Comparison of ENCODE assay signal across 10 cellular contexts in genomic region chr17:42895185-42895555, GRCh38. TPM values are rescaled to one million over a fixed set of nuclear protein-coding genes. Genes with fewer than 3 reads are reported as not detected.
A peak's percentile ranks its signal among the peaks of the same experiment; 100 is the strongest.
DNase-seq lines count a peak whose midpoint lies in the region; ATAC-seq, FAIRE-seq and TF ChIP-seq lines count a peak whose summit lies in the region.
"Had no signal": no experiment of that assay in that cellular context is flagged by ENCODE, and none has a peak within 500 bp of the region (broad histone marks: within the 10 kb centered on the region; RNA-seq: fewer than 3 reads in every experiment).

No MANE protein-coding gene starts in this region.

- H3K36me3 ChIP-seq in adipocyte (ENCODE audit: control insufficient read depth, insufficient read depth, low read length, severe bottlenecking) (no peaks in the 10 kb centered on the region), hepatocyte (replicated peaks; ENCODE audit: insufficient read depth, low read depth) (no peaks in the 10 kb centered on the region), small intestine (ENCODE audit: control insufficient read depth in 2 of 2, insufficient read depth in 2 of 2, low read length in 2 of 2) (no peaks in the 10 kb centered on the region)

- FAIRE-seq in small intestine (lab: Jason Lieb, UNC), result no peak

- H3K9me3 ChIP-seq in adipocyte (ENCODE audit: control insufficient read depth, low read length), result no peaks in the 10 kb centered on the region
- H3K9me3 ChIP-seq in hepatocyte (ENCODE audit: low read depth), result no peaks in the 10 kb centered on the region
- no peaks in the 10 kb centered on the region for H3K9me3 ChIP-seq in small intestine (ENCODE audit: control insufficient read depth, low read depth)

- TF ChIP-seq CTCF in hepatocyte (IDR thresholded peaks at IDR 0.05; ENCODE audit: poor library complexity), result no peak

- H3K27ac ChIP-seq in hepatocyte, result no peak overlapping the region
- H3K27ac ChIP-seq in small intestine (ENCODE audit: low read depth in 1 of 2, low read length in 1 of 2), result peak overlapping the region; percentile 73 to 78

- no peaks in the 10 kb centered on the region for H3K79me2 ChIP-seq in hepatocyte

- peaks cover 38% of the 10 kb centered on the region for H3K4me1 ChIP-seq in adipocyte (ENCODE audit: control insufficient read depth, insufficient read depth, low read length)
- peaks cover 21% of the 10 kb centered on the region for H3K4me1 ChIP-seq in hepatocyte (ENCODE audit: insufficient read depth)
- H3K4me1 ChIP-seq in small intestine (ENCODE audit: control insufficient read depth in 2 of 2, insufficient read depth in 1 of 2, low read depth in 1 of 2, low read length in 1 of 2), result peaks cover 6% of the 10 kb centered on the region in 2 donors

- DNase-seq in GM04503 (ENCODE audit: low read depth), result peak; percentile 55
- peak; percentile 80 for DNase-seq in adipocyte (ENCODE audit: low read depth)
- peak; percentile 55 for DNase-seq in hepatocyte (ENCODE audit: low spot score)
- peak; percentile 83 for DNase-seq in small intestine
- DNase-seq in middle frontal gyrus (ENCODE audit: extremely low spot score, low spot score), result no peak
- no peak for DNase-seq in hippocampal formation (lab: John Stamatoyannopoulos, UW)
- no peak for DNase-seq in nucleus accumbens (lab: John Stamatoyannopoulos, UW)
- DNase-seq: effector memory CD8-positive, alpha-beta T cell; NCI-H2081 had no signal

- no peak overlapping the region for H2AFZ ChIP-seq in hepatocyte

- ATAC-seq in HG03045 (IDR thresholded peaks at IDR 0.05; ENCODE audit: unreplicated experiment), result no peak
- ATAC-seq: effector memory CD8-positive, alpha-beta T cell had no signal

- H3K27me3 ChIP-seq in adipocyte (replicated peaks; ENCODE audit: control insufficient read depth, insufficient read depth, low read length), result no peaks in the 10 kb centered on the region
- no peaks in the 10 kb centered on the region for H3K27me3 ChIP-seq in hepatocyte
- H3K27me3 ChIP-seq in small intestine (ENCODE audit: control insufficient read depth in 2 of 2, insufficient read depth in 2 of 2, low read length in 2 of 2), result no peaks in the 10 kb centered on the region

- H3K4me3 ChIP-seq in adipocyte (ENCODE audit: low read length) (peak overlapping the region; percentile 30), hepatocyte (no peak overlapping the region), small intestine (ENCODE audit: low read depth in 1 of 2, low read length in 2 of 2) (no peak overlapping the region)

- H4K20me1 ChIP-seq in hepatocyte (ENCODE audit: insufficient read depth, poor library complexity, severe bottlenecking), result no peaks in the 10 kb centered on the region

- no peak overlapping the region for H3K4me2 ChIP-seq in hepatocyte

- WGBS in hepatocyte (ENCODE audit: low lambda C conversion rate, missing lambda C conversion rate), result 55% methylated on average over 2 of the region's 2 CpGs
- WGBS in small intestine, 3 donors, result 3 to 18% (median 17%) methylated on average over 2 of the region's 2 CpGs

- H3K9me2 ChIP-seq in hepatocyte (replicated peaks; ENCODE audit: insufficient read depth), result no peaks in the 10 kb centered on the region

- peak overlapping the region; percentile 17 for H3K9ac ChIP-seq in adipocyte (ENCODE audit: low read length)

RNA-seq across cellular contexts. Expression of gene G6PC1, which starts 5.4 kb away (rescaled TPM):
- total RNA-seq in hepatocyte, result 14.2 and 18.2 TPM in 2 replicates
- polyA plus RNA-seq in hepatocyte, result 8.2 and 24.2 TPM in 2 replicates
- 10 to 100 TPM in 1 of 3 donors, 1 to 10 TPM in 2; 4.1 to 12.1 (median 4.6) TPM for polyA plus RNA-seq in small intestine

RNA-seq across cellular contexts. Expression of gene AOC3, which starts 44.2 kb away (rescaled TPM):
- total RNA-seq in hepatocyte, result 1.0 and 1.9 TPM in 2 replicates
- 2.3 and 2.5 TPM in 2 replicates for polyA plus RNA-seq in hepatocyte
- polyA plus RNA-seq in small intestine, result 10 to 100 TPM in 1 of 3 donors, 1 to 10 TPM in 2; 1.3 to 30.0 (median 3.0) TPM

RNA-seq across cellular contexts. Expression of gene AOC2, which starts 50.8 kb away (rescaled TPM):
- total RNA-seq in hepatocyte, result 0.92 and 1.1 TPM in 2 replicates
- polyA plus RNA-seq in hepatocyte, result 1.3 and 2.2 TPM in 2 replicates
- 1 to 10 TPM in 2 of 3 donors, under 1 TPM in 1; 0.54 to 1.3 (median 1.1) TPM for polyA plus RNA-seq in small intestine

Comparison
In these comparisons a context has a peak if more than half of its experiments do, and no peak if none do; other contexts are left out.
1. DNase-seq: peak in GM04503 (single experiment), adipocyte (single experiment), hepatocyte (single experiment) and small intestine (single experiment); none in middle frontal gyrus (single experiment), hippocampal formation (0 of 2) and nucleus accumbens (0 of 56).